ENCODE assay signal across 9 cellular contexts in the genomic region with DNA sequence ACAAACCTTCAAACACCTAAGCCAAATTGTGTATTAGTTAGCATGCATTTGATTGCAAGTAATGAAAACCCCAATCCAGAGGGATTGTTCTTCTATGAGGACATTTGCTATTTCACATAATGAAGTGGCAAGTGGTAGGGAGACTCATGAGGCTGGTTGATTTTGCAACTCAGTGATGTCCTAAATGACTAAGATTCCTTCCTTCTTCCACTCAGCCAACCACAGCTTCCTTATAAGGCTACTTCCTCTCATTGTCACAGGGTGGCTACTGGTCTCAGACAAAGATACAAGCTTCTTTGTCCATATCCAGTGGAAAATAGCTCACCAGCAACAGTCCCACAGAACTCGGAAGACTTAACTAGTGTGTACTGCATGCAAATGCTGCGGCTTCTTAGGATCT. TPM values are rescaled to one million over a fixed set of nuclear protein-coding genes. Genes with fewer than 3 reads are reported as not detected.
DNase-seq lines count a peak whose midpoint lies in the region; ATAC-seq, FAIRE-seq and TF ChIP-seq lines count a peak whose summit lies in the region.
"Had no signal": no experiment of that assay in that cellular context is flagged by ENCODE, and none has a peak within 500 bp of the region (broad histone marks: within the 10 kb centered on the region; RNA-seq: fewer than 3 reads in every experiment).

No MANE protein-coding gene starts in this region.

- FAIRE-seq in GM19239 (lab: Jason Lieb, UNC) = no peak

- DNase-seq in HS-5 (ENCODE audit: low read depth) (peak; percentile 46), epithelial cell of prostate (ENCODE audit: low read depth, low spot score) (peak; percentile 29), renal cortical epithelial cell (ENCODE audit: low read depth) (peak; percentile 92), NCI-H510A treated with DMSO at 0.1 percent for 48 hours (lab: John Stamatoyannopoulos, UW) (no peak), GM19239 (ENCODE audit: insufficient read length, low spot score) (no peak)

- peak; percentile 51 for ATAC-seq in GM21723 (IDR thresholded peaks at IDR 0.05; ENCODE audit: unreplicated experiment)
- no peak for ATAC-seq in SK-N-SH treated with all-trans-retinoic acid at 6 μM for 48 hours

- H3K27ac ChIP-seq in epithelial cell of prostate = no peak overlapping the region
- H3K27ac ChIP-seq: neural progenitor cell, thoracic aorta had no signal

TF ChIP-seq in SK-N-SH treated with all-trans-retinoic acid at 6 μM for 48 hours, 23 proteins besides CTCF, POLR2A, EP300 and RAD21:
- TF ChIP-seq ISL1 (CRISPR knock-in tag; IDR thresholded peaks at IDR 0.05) = no peak

RNA-seq across cellular contexts. Expression of gene OTC, which starts 5.3 kb away (rescaled TPM):
- total RNA-seq in renal cortical epithelial cell = not detected in 2 replicates

RNA-seq across cellular contexts. Expression of gene RPGR, which starts 19.8 kb away (rescaled TPM):
- total RNA-seq in renal cortical epithelial cell = 4.5 and 7.2 TPM in 2 replicates

Comparison
In these comparisons a context has a peak if more than half of its experiments do, and no peak if none do; other contexts are left out.
1. DNase-seq: peak in HS-5 (single experiment), epithelial cell of prostate (single experiment) and renal cortical epithelial cell (single experiment); none in NCI-H510A treated with DMSO at 0.1 percent for 48 hours (single experiment) and GM19239 (single experiment).